In the genomic region with DNA sequence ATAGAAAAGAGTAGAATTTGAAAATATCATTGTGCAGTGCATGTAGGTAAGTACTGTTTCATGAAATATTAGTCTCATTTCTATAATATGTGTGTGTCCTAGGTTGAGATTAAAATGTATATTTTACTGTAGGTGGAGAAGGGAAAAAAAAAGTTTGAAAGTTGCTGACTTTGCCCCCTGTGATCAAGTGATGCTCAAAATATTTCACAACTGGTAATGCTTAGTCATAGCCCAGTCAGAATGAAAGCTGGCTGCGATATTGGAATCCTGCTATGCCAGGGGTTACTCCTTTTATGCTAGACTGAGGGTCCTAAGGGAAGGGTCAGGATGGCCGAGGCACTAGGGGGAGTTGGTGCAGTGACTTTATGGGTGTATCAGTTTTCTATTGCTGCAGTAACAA, we compare ENCODE assay signal across 14 cellular contexts. TPM values are rescaled to one million over a fixed set of nuclear protein-coding genes. Genes with fewer than 3 reads are reported as not detected.
A peak's percentile ranks its signal among the peaks of the same experiment; 100 is the strongest.
DNase-seq lines count a peak whose midpoint lies in the region; FAIRE-seq and TF ChIP-seq lines count a peak whose summit lies in the region.
"Had no signal": no experiment of that assay in that cellular context is flagged by ENCODE, and none has a peak within 500 bp of the region (broad histone marks: within the 10 kb centered on the region; RNA-seq: fewer than 3 reads in every experiment).

No MANE protein-coding gene starts in this region.

- H3K36me3 ChIP-seq in astrocyte (ENCODE audit: insufficient read depth, low read length) (no peaks in the 10 kb centered on the region), OCI-LY7 (ENCODE audit: insufficient read depth, low read length) (no peaks in the 10 kb centered on the region), neuronal stem cell (replicated peaks in 1 of 2; ENCODE audit: control insufficient read depth in 2 of 2, insufficient read depth in 2 of 2, low read length in 2 of 2) (no peaks in the 10 kb centered on the region)

- no peak overlapping the region for H3K18ac ChIP-seq in neuronal stem cell (ENCODE audit: low read length)

- no peak overlapping the region for H4K8ac ChIP-seq in neuronal stem cell (ENCODE audit: low read depth, low read length)

- no peak overlapping the region for H2BK15ac ChIP-seq in neuronal stem cell (ENCODE audit: low read length)

- no peak overlapping the region for H3K9ac ChIP-seq in astrocyte (ENCODE audit: low read length)
- H3K9ac ChIP-seq in neuronal stem cell (ENCODE audit: low read depth, low read length, poor library complexity): no peak overlapping the region

- TF ChIP-seq CTCF in astrocyte (IDR thresholded peaks at IDR 0.05; ENCODE audit: insufficient read depth, low read depth, low read length) (no peak), OCI-LY7 (conservative IDR thresholded peaks at IDR 0.05; ENCODE audit: low read length) (no peak)

- no peaks in the 10 kb centered on the region for H3K36me3 Mint-ChIP-seq in astrocyte (ENCODE audit: low read depth, unreplicated experiment)
- H3K36me3 Mint-ChIP-seq: CD14-positive monocyte had no signal

- no peak overlapping the region for H2AFZ ChIP-seq in astrocyte (ENCODE audit: low read depth, low read length)
- no peak overlapping the region for H2AFZ ChIP-seq in OCI-LY7 (ENCODE audit: low read length)
- H2AFZ ChIP-seq in neuronal stem cell (ENCODE audit: low read length): no peak overlapping the region

- H3K4me2 ChIP-seq in astrocyte (ENCODE audit: low read length) (peak overlapping the region; percentile 10), OCI-LY7 (ENCODE audit: low read length) (no peak overlapping the region), neuronal stem cell (ENCODE audit: insufficient read depth, low read length, poor library complexity, severe bottlenecking) (no peak overlapping the region)

- H3K4me1 ChIP-seq in astrocyte (ENCODE audit: insufficient read depth, low read length) (peaks cover 7% of the 10 kb centered on the region), OCI-LY7 (ENCODE audit: insufficient read depth, low read length, poor library complexity, severe bottlenecking) (no peaks in the 10 kb centered on the region), neuronal stem cell (ENCODE audit: control insufficient read depth in 2 of 2, insufficient read depth in 1 of 2, low read depth in 1 of 2, low read length in 2 of 2) (no peaks in the 10 kb centered on the region)

- no peaks in the 10 kb centered on the region for H3K9me2 ChIP-seq in OCI-LY7 (ENCODE audit: insufficient read depth, low read length)

- no peak overlapping the region for H3K4me3 ChIP-seq in astrocyte (ENCODE audit: insufficient read depth, low read depth, low read length)
- no peak overlapping the region for H3K4me3 ChIP-seq in OCI-LY7 (ENCODE audit: low read depth, low read length, poor library complexity, severe bottlenecking)
- H3K4me3 ChIP-seq in neuronal stem cell (ENCODE audit: low read length in 2 of 2): no peak overlapping the region

- H3K9me3 ChIP-seq in astrocyte (ENCODE audit: insufficient read depth, low read depth, low read length): no peaks in the 10 kb centered on the region
- H3K9me3 ChIP-seq in OCI-LY7 (ENCODE audit: low read length): no peaks in the 10 kb centered on the region
- no peaks in the 10 kb centered on the region for H3K9me3 ChIP-seq in neuronal stem cell (replicated peaks in 1 of 2; ENCODE audit: control insufficient read depth in 2 of 2, insufficient read depth in 1 of 2, low read depth in 1 of 2, low read length in 2 of 2)

- H2BK5ac ChIP-seq in neuronal stem cell (ENCODE audit: low read length): no peak overlapping the region

- H3K4me3 Mint-ChIP-seq in astrocyte (ENCODE audit: unreplicated experiment): no peak overlapping the region
- H3K4me3 Mint-ChIP-seq: CD14-positive monocyte; dendritic cell treated with granulocyte-macrophage colony-stimulating factor and Interleukin-4, amounts not matched to agents 40 ng/mL and 50 ng/mL, for 4 days; neural crest cell had no signal

- intact Hi-C loops in OCI-LY7 (cut with micrococcal nuclease; ENCODE audit: unreplicated experiment): no loop called here

- CTCF ChIA-PET in OCI-LY7 (lab: Charles Lee; ENCODE audit: unreplicated experiment): no interaction called here

- H3K27ac ChIP-seq in astrocyte (ENCODE audit: low read depth, low read length) (no peak overlapping the region), OCI-LY7 (ENCODE audit: low read depth, low read length, poor library complexity, severe bottlenecking) (no peak overlapping the region), neuronal stem cell (replicated peaks; ENCODE audit: low read length) (no peak overlapping the region)

- H3K27me3 Mint-ChIP-seq in astrocyte (ENCODE audit: low read depth, unreplicated experiment): no peaks in the 10 kb centered on the region
- H3K27me3 Mint-ChIP-seq: dendritic cell treated with granulocyte-macrophage colony-stimulating factor and Interleukin-4, amounts not matched to agents 40 ng/mL and 50 ng/mL, for 4 days had no signal

- H3K9me3 Mint-ChIP-seq in astrocyte (ENCODE audit: unreplicated experiment): no peaks in the 10 kb centered on the region
- H3K9me3 Mint-ChIP-seq: dendritic cell treated with granulocyte-macrophage colony-stimulating factor and Interleukin-4, amounts not matched to agents 40 ng/mL and 50 ng/mL, for 4 days; neural crest cell had no signal

- H4K20me1 ChIP-seq in astrocyte (ENCODE audit: insufficient read depth, low read length): no peaks in the 10 kb centered on the region
- H4K20me1 ChIP-seq in OCI-LY7 (ENCODE audit: insufficient read depth, low read length): no peaks in the 10 kb centered on the region

- no peaks in the 10 kb centered on the region for H3K27me3 ChIP-seq in astrocyte (ENCODE audit: insufficient read depth, low read length)
- H3K27me3 ChIP-seq in neuronal stem cell (ENCODE audit: control insufficient read depth in 3 of 3, insufficient read depth in 3 of 3, low read depth in 1 of 3, low read length in 3 of 3): no peaks in the 10 kb centered on the region

- DNase-seq in AG20443 (ENCODE audit: low spot score): peak; percentile 72
- DNase-seq in LHCN-M2 (ENCODE audit: low read depth): peak; percentile 66
- peak; percentile 46 for DNase-seq in astrocyte (ENCODE audit: low read depth)
- peak; percentile 34 for DNase-seq in hepatic stellate cell (ENCODE audit: low spot score)
- no peak for DNase-seq in OCI-LY7 (ENCODE audit: low spot score)
- DNase-seq in neuronal stem cell (ENCODE audit: low spot score): no peak
- no peak for DNase-seq in NCI-H748 (lab: John Stamatoyannopoulos, UW; ENCODE audit: unreplicated experiment)
- no peak for DNase-seq in NCI-H1694 (lab: John Stamatoyannopoulos, UW)
- DNase-seq: activated CD4-positive, alpha-beta T cell treated with anti-CD3 and anti-CD28 coated beads, Interleukin-2, amount 50 U/mL, for 48 hours; activated naive CD4-positive, alpha-beta T cell; NCI-H1417 had no signal

- BruUV-seq in OCI-LY7 (replicated peaks; lab: Mats Ljungman, UMichigan): no TSS peak

- no peak overlapping the region for H3K4ac ChIP-seq in neuronal stem cell (ENCODE audit: low read length)

- no peak overlapping the region for H3K14ac ChIP-seq in neuronal stem cell (ENCODE audit: low read length)

- peaks cover 10% of the 10 kb centered on the region for H3K4me1 Mint-ChIP-seq in astrocyte (ENCODE audit: low read depth, unreplicated experiment)
- H3K4me1 Mint-ChIP-seq: neural crest cell had no signal

- no peak for FAIRE-seq in astrocyte (lab: Jason Lieb, UNC)

- H2BK120ac ChIP-seq in neuronal stem cell (ENCODE audit: low read depth, low read length): no peak overlapping the region

- no peaks in the 10 kb centered on the region for H3K79me1 ChIP-seq in neuronal stem cell (ENCODE audit: low read depth, low read length)

- H4K91ac ChIP-seq in neuronal stem cell (ENCODE audit: low read depth, low read length, poor library complexity): no peak overlapping the region

- no peak overlapping the region for H3K27ac Mint-ChIP-seq in astrocyte (ENCODE audit: unreplicated experiment)
- H3K27ac Mint-ChIP-seq: CD14-positive monocyte; dendritic cell treated with granulocyte-macrophage colony-stimulating factor and Interleukin-4, amounts not matched to agents 40 ng/mL and 50 ng/mL, for 4 days had no signal

- no CpG with 5 or more reads among the region's 2 CpGs for WGBS in neuronal stem cell (ENCODE audit: extremely low coverage in 2 of 2, insufficient read length in 2 of 2, insufficient replicate concordance in 1 of 2), 2 donors

- H3K79me2 ChIP-seq in astrocyte (ENCODE audit: insufficient read depth, low read length): no peaks in the 10 kb centered on the region
- no peaks in the 10 kb centered on the region for H3K79me2 ChIP-seq in OCI-LY7 (ENCODE audit: insufficient read depth, low read depth, low read length)

- no peak overlapping the region for H2BK12ac ChIP-seq in neuronal stem cell (ENCODE audit: low read length)

- H2AK5ac ChIP-seq in neuronal stem cell (ENCODE audit: low read depth, low read length): no peak overlapping the region

- POLR2A ChIA-PET in OCI-LY7 (lab: Charles Lee): interaction anchor here (0.7 to 2.2 kb wide), 2 partner anchors 12 to 722 kb away, joined by 4 to 10 read pairs; no protein-coding TSS in a partner anchor

- H3K23ac ChIP-seq in neuronal stem cell (ENCODE audit: low read depth, low read length, poor library complexity): no peak overlapping the region

RNA-seq across cellular contexts. Expression of gene CFAP36, which starts 19.5 kb away (rescaled TPM):
- 25.1 and 28.4 TPM in 2 replicates for total RNA-seq in LHCN-M2 (2014; rRNA removed)
- polyA plus RNA-seq in LHCN-M2 (2012): 27.3 TPM
- 23.6 and 28.5 TPM in 2 replicates for total RNA-seq in astrocyte
- total RNA-seq in OCI-LY7 (2014; rRNA removed; shearing (Covaris generic)): 6.4 and 8.7 TPM in 2 replicates
- 13.6 and 18.0 TPM in 2 replicates for total RNA-seq in OCI-LY7 (2022)
- polyA plus RNA-seq in neuronal stem cell (2013, experiment 1 of 2): 58.4 TPM
- 63.5 TPM for polyA plus RNA-seq in neuronal stem cell (2013, experiment 2 of 2)

Comparison
In these comparisons a context has a peak if more than half of its experiments do, and no peak if none do; other contexts are left out.
1. DNase-seq: peak in AG20443 (single experiment), LHCN-M2 (single experiment), astrocyte (single experiment) and hepatic stellate cell (single experiment); none in OCI-LY7 (single experiment), neuronal stem cell (single experiment), NCI-H748 (single experiment) and NCI-H1694 (single experiment).